ENCODE assay signal across 1 cellular context in genomic region chr20:50464026-50464724, GRCh38.
TF ChIP-seq lines count a peak whose summit lies in the region.

No MANE protein-coding gene starts in this region.

TF ChIP-seq in HepG2, 621 proteins besides CTCF, POLR2A, EP300 and RAD21 (continued from another document and continues in another):
- TF ChIP-seq THAP7 (CRISPR knock-in tag; IDR thresholded peaks at IDR 0.05) = no peak
- TF ChIP-seq, protein P1, sequence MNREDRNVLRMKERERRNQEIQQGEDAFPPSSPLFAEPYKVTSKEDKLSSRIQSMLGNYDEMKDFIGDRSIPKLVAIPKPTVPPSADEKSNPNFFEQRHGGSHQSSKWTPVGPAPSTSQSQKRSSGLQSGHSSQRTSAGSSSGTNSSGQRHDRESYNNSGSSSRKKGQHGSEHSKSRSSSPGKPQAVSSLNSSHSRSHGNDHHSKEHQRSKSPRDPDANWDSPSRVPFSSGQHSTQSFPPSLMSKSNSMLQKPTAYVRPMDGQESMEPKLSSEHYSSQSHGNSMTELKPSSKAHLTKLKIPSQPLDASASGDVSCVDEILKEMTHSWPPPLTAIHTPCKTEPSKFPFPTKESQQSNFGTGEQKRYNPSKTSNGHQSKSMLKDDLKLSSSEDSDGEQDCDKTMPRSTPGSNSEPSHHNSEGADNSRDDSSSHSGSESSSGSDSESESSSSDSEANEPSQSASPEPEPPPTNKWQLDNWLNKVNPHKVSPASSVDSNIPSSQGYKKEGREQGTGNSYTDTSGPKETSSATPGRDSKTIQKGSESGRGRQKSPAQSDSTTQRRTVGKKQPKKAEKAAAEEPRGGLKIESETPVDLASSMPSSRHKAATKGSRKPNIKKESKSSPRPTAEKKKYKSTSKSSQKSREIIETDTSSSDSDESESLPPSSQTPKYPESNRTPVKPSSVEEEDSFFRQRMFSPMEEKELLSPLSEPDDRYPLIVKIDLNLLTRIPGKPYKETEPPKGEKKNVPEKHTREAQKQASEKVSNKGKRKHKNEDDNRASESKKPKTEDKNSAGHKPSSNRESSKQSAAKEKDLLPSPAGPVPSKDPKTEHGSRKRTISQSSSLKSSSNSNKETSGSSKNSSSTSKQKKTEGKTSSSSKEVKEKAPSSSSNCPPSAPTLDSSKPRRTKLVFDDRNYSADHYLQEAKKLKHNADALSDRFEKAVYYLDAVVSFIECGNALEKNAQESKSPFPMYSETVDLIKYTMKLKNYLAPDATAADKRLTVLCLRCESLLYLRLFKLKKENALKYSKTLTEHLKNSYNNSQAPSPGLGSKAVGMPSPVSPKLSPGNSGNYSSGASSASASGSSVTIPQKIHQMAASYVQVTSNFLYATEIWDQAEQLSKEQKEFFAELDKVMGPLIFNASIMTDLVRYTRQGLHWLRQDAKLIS (CRISPR knock-in tag; IDR thresholded peaks at IDR 0.05) = no peak
- TF ChIP-seq, protein P2, sequence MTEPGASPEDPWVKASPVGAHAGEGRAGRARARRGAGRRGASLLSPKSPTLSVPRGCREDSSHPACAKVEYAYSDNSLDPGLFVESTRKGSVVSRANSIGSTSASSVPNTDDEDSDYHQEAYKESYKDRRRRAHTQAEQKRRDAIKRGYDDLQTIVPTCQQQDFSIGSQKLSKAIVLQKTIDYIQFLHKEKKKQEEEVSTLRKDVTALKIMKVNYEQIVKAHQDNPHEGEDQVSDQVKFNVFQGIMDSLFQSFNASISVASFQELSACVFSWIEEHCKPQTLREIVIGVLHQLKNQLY (CRISPR knock-in tag; IDR thresholded peaks at IDR 0.05) = peak; percentile 23; the same call in 1 of the 2 replicates
- peak; percentile 86; the same call in 1 of the 2 replicates for TF ChIP-seq ZNF383 (CRISPR knock-in tag; IDR thresholded peaks at IDR 0.05; ENCODE audit: borderline replicate concordance)
- no peak for TF ChIP-seq ZKSCAN8 (CRISPR knock-in tag; IDR thresholded peaks at IDR 0.05; ENCODE audit: borderline replicate concordance)
- TF ChIP-seq, protein P3, sequence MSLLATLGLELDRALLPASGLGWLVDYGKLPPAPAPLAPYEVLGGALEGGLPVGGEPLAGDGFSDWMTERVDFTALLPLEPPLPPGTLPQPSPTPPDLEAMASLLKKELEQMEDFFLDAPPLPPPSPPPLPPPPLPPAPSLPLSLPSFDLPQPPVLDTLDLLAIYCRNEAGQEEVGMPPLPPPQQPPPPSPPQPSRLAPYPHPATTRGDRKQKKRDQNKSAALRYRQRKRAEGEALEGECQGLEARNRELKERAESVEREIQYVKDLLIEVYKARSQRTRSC (CRISPR knock-in tag; IDR thresholded peaks at IDR 0.05; ENCODE audit: low read depth) = peak; percentile 85; the same call in 1 of the 2 replicates
- no peak for TF ChIP-seq GABPA (IDR thresholded peaks at IDR 0.05; ENCODE audit: low read depth, low read length)
- TF ChIP-seq GABPA (CRISPR knock-in tag; IDR thresholded peaks at IDR 0.05; ENCODE audit: low read depth) = no peak
- TF ChIP-seq, protein P4, sequence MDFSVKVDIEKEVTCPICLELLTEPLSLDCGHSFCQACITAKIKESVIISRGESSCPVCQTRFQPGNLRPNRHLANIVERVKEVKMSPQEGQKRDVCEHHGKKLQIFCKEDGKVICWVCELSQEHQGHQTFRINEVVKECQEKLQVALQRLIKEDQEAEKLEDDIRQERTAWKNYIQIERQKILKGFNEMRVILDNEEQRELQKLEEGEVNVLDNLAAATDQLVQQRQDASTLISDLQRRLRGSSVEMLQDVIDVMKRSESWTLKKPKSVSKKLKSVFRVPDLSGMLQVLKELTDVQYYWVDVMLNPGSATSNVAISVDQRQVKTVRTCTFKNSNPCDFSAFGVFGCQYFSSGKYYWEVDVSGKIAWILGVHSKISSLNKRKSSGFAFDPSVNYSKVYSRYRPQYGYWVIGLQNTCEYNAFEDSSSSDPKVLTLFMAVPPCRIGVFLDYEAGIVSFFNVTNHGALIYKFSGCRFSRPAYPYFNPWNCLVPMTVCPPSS (IDR thresholded peaks at IDR 0.05) = no peak
- TF ChIP-seq HMG20A (CRISPR knock-in tag; IDR thresholded peaks at IDR 0.05; ENCODE audit: borderline replicate concordance) = no peak
- no peak for TF ChIP-seq ZNF101 (CRISPR knock-in tag; IDR thresholded peaks at IDR 0.05; ENCODE audit: borderline replicate concordance, low read depth)
- TF ChIP-seq MED13 (CRISPR knock-in tag; IDR thresholded peaks at IDR 0.05) = no peak
- 0 out of 2 replicates have a peak, but pooled peaks have one; percentile 53 for TF ChIP-seq GATAD1 (CRISPR knock-in tag; IDR thresholded peaks at IDR 0.05)
- 0 out of 2 replicates have a peak, but pooled peaks have one; percentile 76 for TF ChIP-seq ZNF839 (CRISPR knock-in tag; IDR thresholded peaks at IDR 0.05; ENCODE audit: borderline replicate concordance)
- TF ChIP-seq, protein P5, sequence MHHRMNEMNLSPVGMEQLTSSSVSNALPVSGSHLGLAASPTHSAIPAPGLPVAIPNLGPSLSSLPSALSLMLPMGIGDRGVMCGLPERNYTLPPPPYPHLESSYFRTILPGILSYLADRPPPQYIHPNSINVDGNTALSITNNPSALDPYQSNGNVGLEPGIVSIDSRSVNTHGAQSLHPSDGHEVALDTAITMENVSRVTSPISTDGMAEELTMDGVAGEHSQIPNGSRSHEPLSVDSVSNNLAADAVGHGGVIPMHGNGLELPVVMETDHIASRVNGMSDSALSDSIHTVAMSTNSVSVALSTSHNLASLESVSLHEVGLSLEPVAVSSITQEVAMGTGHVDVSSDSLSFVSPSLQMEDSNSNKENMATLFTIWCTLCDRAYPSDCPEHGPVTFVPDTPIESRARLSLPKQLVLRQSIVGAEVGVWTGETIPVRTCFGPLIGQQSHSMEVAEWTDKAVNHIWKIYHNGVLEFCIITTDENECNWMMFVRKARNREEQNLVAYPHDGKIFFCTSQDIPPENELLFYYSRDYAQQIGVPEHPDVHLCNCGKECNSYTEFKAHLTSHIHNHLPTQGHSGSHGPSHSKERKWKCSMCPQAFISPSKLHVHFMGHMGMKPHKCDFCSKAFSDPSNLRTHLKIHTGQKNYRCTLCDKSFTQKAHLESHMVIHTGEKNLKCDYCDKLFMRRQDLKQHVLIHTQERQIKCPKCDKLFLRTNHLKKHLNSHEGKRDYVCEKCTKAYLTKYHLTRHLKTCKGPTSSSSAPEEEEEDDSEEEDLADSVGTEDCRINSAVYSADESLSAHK (CRISPR knock-in tag; IDR thresholded peaks at IDR 0.05; ENCODE audit: borderline replicate concordance) = no peak
- TF ChIP-seq PHF5A (CRISPR knock-in tag; IDR thresholded peaks at IDR 0.05; ENCODE audit: low read depth, unreplicated experiment) = no peak
- TF ChIP-seq ZBTB43 (CRISPR knock-in tag; conservative IDR thresholded peaks at IDR 0.05) = no peak
- TF ChIP-seq, protein P6, sequence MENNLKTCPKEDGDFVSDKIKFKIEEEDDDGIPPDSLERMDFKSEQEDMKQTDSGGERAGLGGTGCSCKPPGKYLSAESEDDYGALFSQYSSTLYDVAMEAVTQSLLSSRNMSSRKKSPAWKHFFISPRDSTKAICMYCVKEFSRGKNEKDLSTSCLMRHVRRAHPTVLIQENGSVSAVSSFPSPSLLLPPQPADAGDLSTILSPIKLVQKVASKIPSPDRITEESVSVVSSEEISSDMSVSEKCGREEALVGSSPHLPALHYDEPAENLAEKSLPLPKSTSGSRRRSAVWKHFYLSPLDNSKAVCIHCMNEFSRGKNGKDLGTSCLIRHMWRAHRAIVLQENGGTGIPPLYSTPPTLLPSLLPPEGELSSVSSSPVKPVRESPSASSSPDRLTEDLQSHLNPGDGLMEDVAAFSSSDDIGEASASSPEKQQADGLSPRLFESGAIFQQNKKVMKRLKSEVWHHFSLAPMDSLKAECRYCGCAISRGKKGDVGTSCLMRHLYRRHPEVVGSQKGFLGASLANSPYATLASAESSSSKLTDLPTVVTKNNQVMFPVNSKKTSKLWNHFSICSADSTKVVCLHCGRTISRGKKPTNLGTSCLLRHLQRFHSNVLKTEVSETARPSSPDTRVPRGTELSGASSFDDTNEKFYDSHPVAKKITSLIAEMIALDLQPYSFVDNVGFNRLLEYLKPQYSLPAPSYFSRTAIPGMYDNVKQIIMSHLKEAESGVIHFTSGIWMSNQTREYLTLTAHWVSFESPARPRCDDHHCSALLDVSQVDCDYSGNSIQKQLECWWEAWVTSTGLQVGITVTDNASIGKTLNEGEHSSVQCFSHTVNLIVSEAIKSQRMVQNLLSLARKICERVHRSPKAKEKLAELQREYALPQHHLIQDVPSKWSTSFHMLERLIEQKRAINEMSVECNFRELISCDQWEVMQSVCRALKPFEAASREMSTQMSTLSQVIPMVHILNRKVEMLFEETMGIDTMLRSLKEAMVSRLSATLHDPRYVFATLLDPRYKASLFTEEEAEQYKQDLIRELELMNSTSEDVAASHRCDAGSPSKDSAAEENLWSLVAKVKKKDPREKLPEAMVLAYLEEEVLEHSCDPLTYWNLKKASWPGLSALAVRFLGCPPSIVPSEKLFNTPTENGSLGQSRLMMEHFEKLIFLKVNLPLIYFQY (CRISPR knock-in tag; IDR thresholded peaks at IDR 0.05; ENCODE audit: borderline replicate concordance) = peak; percentile 59; the same call in 1 of the 2 replicates
- peak; percentile 30; the same call in 1 of the 2 replicates for TF ChIP-seq KAT7 (CRISPR knock-in tag; IDR thresholded peaks at IDR 0.05; ENCODE audit: borderline replicate concordance)
- no peak for TF ChIP-seq ZNF841 (CRISPR knock-in tag; IDR thresholded peaks at IDR 0.05; ENCODE audit: borderline replicate concordance)
- TF ChIP-seq NFE2 (CRISPR knock-in tag; IDR thresholded peaks at IDR 0.05) = no peak
- TF ChIP-seq ZBTB21 (CRISPR knock-in tag; IDR thresholded peaks at IDR 0.05) = no peak
- no peak for TF ChIP-seq ZNF552 (CRISPR knock-in tag; IDR thresholded peaks at IDR 0.05; ENCODE audit: borderline replicate concordance)
- peak; percentile 62; the same call in 1 of the 2 replicates for TF ChIP-seq ESRRA (CRISPR knock-in tag; IDR thresholded peaks at IDR 0.05; ENCODE audit: low read depth)
- no peak; the same call in 1 of the 2 replicates for TF ChIP-seq FOXP4 (CRISPR knock-in tag; IDR thresholded peaks at IDR 0.05)
- TF ChIP-seq ZNF3 (CRISPR knock-in tag; IDR thresholded peaks at IDR 0.05) = no peak
- no peak for TF ChIP-seq POLR2AphosphoS5 (IDR thresholded peaks at IDR 0.05; ENCODE audit: low read depth, low read length)
- TF ChIP-seq, protein P7, sequence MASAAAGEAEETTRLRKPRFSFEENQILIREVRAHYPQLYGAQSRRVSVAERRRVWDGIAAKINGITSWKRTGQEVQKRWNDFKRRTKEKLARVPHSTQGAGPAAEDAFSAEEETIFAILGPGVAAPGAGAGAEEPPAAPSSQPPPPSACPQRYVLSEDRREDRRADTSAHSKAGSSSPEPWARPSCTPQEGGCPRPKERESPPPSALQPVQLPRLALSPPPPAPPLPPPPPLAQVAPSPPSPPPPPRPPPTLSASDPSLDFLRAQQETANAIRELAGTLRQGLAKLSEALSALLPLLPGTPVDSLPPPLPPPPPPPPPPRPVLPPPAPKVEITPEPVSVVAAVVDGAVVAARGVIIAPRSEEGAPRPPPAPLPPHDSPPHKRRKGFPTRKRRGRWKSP (CRISPR knock-in tag; IDR thresholded peaks at IDR 0.05) = no peak
- no peak for TF ChIP-seq ZNF326 (CRISPR knock-in tag; IDR thresholded peaks at IDR 0.05; ENCODE audit: borderline replicate concordance)
- no peak for TF ChIP-seq HNRNPL (IDR thresholded peaks at IDR 0.05; ENCODE audit: low read depth, low read length)
- TF ChIP-seq ZNF782 (CRISPR knock-in tag; IDR thresholded peaks at IDR 0.05; ENCODE audit: borderline replicate concordance) = peak; percentile 62; the same call in 1 of the 2 replicates
- no peak; the same call in 1 of the 2 replicates for TF ChIP-seq EZH2 (conservative IDR thresholded peaks at IDR 0.05; ENCODE audit: low read depth, low read length)
